ENCODE assay signal across 1 cellular context in genomic region chr7:77538908-77539212, GRCh38.
TF ChIP-seq lines count a peak whose summit lies in the region.

No MANE protein-coding gene starts in this region.

TF ChIP-seq in H1, 55 proteins besides CTCF, POLR2A, EP300 and RAD21:
- no peak for TF ChIP-seq SAP30 (IDR thresholded peaks at IDR 0.05; ENCODE audit: insufficient read depth, insufficient replicate concordance, low read length)
